11 cellular contexts compared by ENCODE assay signal in the genomic region with DNA sequence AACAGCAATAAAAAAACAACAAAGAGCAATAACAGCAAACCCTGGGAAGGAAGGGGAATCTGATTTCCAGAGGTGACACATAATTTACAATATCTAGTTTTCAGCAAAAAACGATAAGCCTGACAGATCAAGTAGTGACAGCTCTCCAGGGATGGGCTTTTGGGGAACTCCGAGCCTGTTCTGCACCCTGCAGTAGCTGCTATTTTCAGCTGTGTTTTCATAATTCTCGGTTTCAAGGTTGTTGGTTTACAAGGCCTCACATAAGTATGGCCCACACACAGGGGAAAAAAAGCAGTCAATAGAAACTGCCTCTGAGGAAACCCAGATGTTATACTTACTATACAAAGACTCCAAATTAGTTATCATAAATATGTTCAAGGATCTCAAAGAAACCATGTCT.
DNase-seq lines count a peak whose midpoint lies in the region; ATAC-seq, FAIRE-seq and TF ChIP-seq lines count a peak whose summit lies in the region.
"Had no signal": no experiment of that assay in that cellular context is flagged by ENCODE, and none has a peak within 500 bp of the region (broad histone marks: within the 10 kb centered on the region; RNA-seq: fewer than 3 reads in every experiment).

No MANE protein-coding gene starts in this region.

- peak overlapping the region; percentile 55 for H3K27ac Mint-ChIP-seq in activated CD4-positive, alpha-beta T cell treated with anti-CD3 and anti-CD28 coated beads for 36 hours

- RAD21 ChIA-PET in GM12878 (lab: Charles Lee; ENCODE audit: unreplicated experiment): no interaction called here

- TF ChIP-seq CTCF in GM12878 (IDR thresholded peaks at IDR 0.05 in 2 of 3, conservative IDR thresholded peaks at IDR 0.05 in 1 of 3; ENCODE audit: control insufficient read depth in 2 of 3, extremely low read depth in 1 of 3, insufficient read depth in 1 of 3, low read depth in 3 of 3, low read length in 3 of 3) (no peak), heart left ventricle (IDR thresholded peaks at IDR 0.05) (no peak)

- H3K4me1 Mint-ChIP-seq in activated CD4-positive, alpha-beta T cell treated with anti-CD3 and anti-CD28 coated beads for 36 hours: peaks cover 66% of the 10 kb centered on the region

- DNase-seq in activated CD4-positive, alpha-beta T cell treated with anti-CD3 and anti-CD28 coated beads for 36 hours: peak; percentile 48
- no peak for DNase-seq in activated CD4-positive, alpha-beta T cell treated with anti-CD3 and anti-CD28 coated beads, Interleukin-2, amount 50 U/mL, for 4 hours
- DNase-seq in GM12878 (ENCODE audit: low read depth, low spot score) (peak; percentile 62), NCI-H2227 (lab: John Stamatoyannopoulos, UW; ENCODE audit: unreplicated experiment) (no peak), heart left ventricle (no peak)
- DNase-seq: left cardiac atrium, T-cell, upper lobe of left lung had no signal

- CTCF ChIA-PET in activated CD4-positive, alpha-beta T cell treated with anti-CD3 and anti-CD28 coated beads for 36 hours (lab: Charles Lee): interaction anchor here (0.9 to 1.9 kb wide), 3 partner anchors 9 to 79 kb away, joined by 3 to 6 read pairs (median 3); no protein-coding TSS in a partner anchor
- CTCF ChIA-PET in GM12878 (lab: Yijun Ruan, JAX): interaction anchor here (2.1 kb wide), 1 partner anchor 15 kb away, joined by 4 read pairs; no protein-coding TSS in a partner anchor

- H3K36me3 Mint-ChIP-seq in activated CD4-positive, alpha-beta T cell treated with anti-CD3 and anti-CD28 coated beads for 36 hours (ENCODE audit: low read depth): peaks cover 14% of the 10 kb centered on the region

- no peak for TF ChIP-seq POLR2A in GM12878 (IDR thresholded peaks at IDR 0.05; ENCODE audit: low read depth, low read length)
- no peak for TF ChIP-seq POLR2A in heart left ventricle (IDR thresholded peaks at IDR 0.05)

- POLR2A ChIA-PET in activated CD4-positive, alpha-beta T cell treated with anti-CD3 and anti-CD28 coated beads for 36 hours (lab: Charles Lee): interaction anchor here (0.6 to 0.8 kb wide), 2 partner anchors 12 to 297 kb away, joined by 4 read pairs; no protein-coding TSS in a partner anchor
- POLR2A ChIA-PET in GM12878 (lab: Charles Lee): no interaction called here

- no peak overlapping the region for H3K27ac ChIP-seq in GM12878 (ENCODE audit: control insufficient read depth, insufficient read depth)
- H3K27ac ChIP-seq in heart left ventricle: no peak overlapping the region
- H3K27ac ChIP-seq: upper lobe of left lung had no signal

- no peak overlapping the region for H3K9ac ChIP-seq in GM12878 (ENCODE audit: control insufficient read depth, insufficient read depth, low read length)

- 0% methylated on average over 3 of the region's 3 CpGs for WGBS in GM12878 (ENCODE audit: insufficient coverage, insufficient replicate concordance, low lambda C conversion rate, missing lambda C conversion rate)
- WGBS in heart left ventricle, 4 donors: 73 to 82% (median 73%) methylated on average over 3 of the region's 3 CpGs

- peak overlapping the region; percentile 77 for H3K4me2 ChIP-seq in GM12878 (ENCODE audit: control insufficient read depth, insufficient read depth)

- no peak for TF ChIP-seq RAD21 in GM12878 (IDR thresholded peaks at IDR 0.05; ENCODE audit: insufficient read depth, low read depth, low read length)

- intact Hi-C loops in activated CD4-positive, alpha-beta T cell treated with anti-CD3 and anti-CD28 coated beads for 36 hours (cut with DNase I, micrococcal nuclease): loop anchor here in 1 of 2 experiments (5.0 kb wide), 1 partner anchor 218 kb away; no protein-coding TSS in a partner anchor
- intact Hi-C loops in GM12878 (cut with micrococcal nuclease; ENCODE audit: unreplicated experiment) (no loop called here), heart left ventricle (cut with DNase I) (loop anchor here in 1 of 10 donors (10.0 kb wide), 1 partner anchor 95 kb away; the partner anchor contains the start of gene CD28)

- ATAC-seq in activated CD4-positive, alpha-beta T cell treated with anti-CD3 and anti-CD28 coated beads for 36 hours: peak; percentile 45
- peak; percentile 96 for ATAC-seq in GM21381 (IDR thresholded peaks at IDR 0.05; ENCODE audit: unreplicated experiment)
- peak; percentile 90 for ATAC-seq in HG03135 (IDR thresholded peaks at IDR 0.05; ENCODE audit: unreplicated experiment)
- peak; percentile 97 for ATAC-seq in GM12878
- ATAC-seq in SK-N-SH treated with all-trans-retinoic acid at 6 μM for 48 hours: no peak
- no peak for ATAC-seq in heart left ventricle
- ATAC-seq: left cardiac atrium, T-cell had no signal

- H3K9me3 ChIP-seq in GM12878 (replicated peaks; ENCODE audit: control insufficient read depth, insufficient read depth, low read length) (peaks cover 4% of the 10 kb centered on the region; the same call in 2 of the 3 replicates), heart left ventricle (peaks cover 0 to 22% (median 0%) of the 10 kb centered on the region in 12 donors)

- peak; percentile 97 for FAIRE-seq in GM12878 (lab: Jason Lieb, UNC)

- H3K4me3 ChIP-seq in GM12878: no peak overlapping the region
- H3K4me3 ChIP-seq in heart left ventricle: no peak overlapping the region
- H3K4me3 ChIP-seq: upper lobe of left lung had no signal

- H3K9me3 Mint-ChIP-seq in activated CD4-positive, alpha-beta T cell treated with anti-CD3 and anti-CD28 coated beads for 36 hours (ENCODE audit: low read depth): peaks cover 13% of the 10 kb centered on the region

- peaks cover 20% of the 10 kb centered on the region for H3K4me1 ChIP-seq in GM12878 (ENCODE audit: control insufficient read depth, insufficient read depth, low read length)
- peaks cover 0 to 27% (median 0%) of the 10 kb centered on the region in 12 donors for H3K4me1 ChIP-seq in heart left ventricle

- H3K27me3 Mint-ChIP-seq in activated CD4-positive, alpha-beta T cell treated with anti-CD3 and anti-CD28 coated beads for 36 hours: no peaks in the 10 kb centered on the region
- H3K27me3 Mint-ChIP-seq: T-cell had no signal

- BruUV-seq in GM12878 (replicated peaks; lab: Mats Ljungman, UMichigan): no TSS peak

- H3K4me3 Mint-ChIP-seq in activated CD4-positive, alpha-beta T cell treated with anti-CD3 and anti-CD28 coated beads for 36 hours: no peak overlapping the region
- H3K4me3 Mint-ChIP-seq: T-cell had no signal

- no peaks in the 10 kb centered on the region for H4K20me1 ChIP-seq in GM12878 (ENCODE audit: control insufficient read depth, insufficient read depth)

- in situ Hi-C loops in GM12878 (cut with MboI): loop anchor here (25.0 kb wide), 2 partner anchors 563 to 1213 kb away; partner anchors contain the start of gene CYP20A1

- no peak overlapping the region for H2AFZ ChIP-seq in GM12878 (ENCODE audit: control insufficient read depth, low read depth, low read length)

- TF ChIP-seq EP300 in GM12878 (IDR thresholded peaks at IDR 0.05; ENCODE audit: borderline replicate concordance in 1 of 2, control insufficient read depth in 1 of 2, low read depth in 2 of 2, low read length in 2 of 2): peak in 1 of 2 experiments; percentile 52; a peak in 2 of 4 replicates

- H3K36me3 ChIP-seq in GM12878 (ENCODE audit: control insufficient read depth in 2 of 2, insufficient read depth in 2 of 2, low read length in 1 of 2) (no peaks in the 10 kb centered on the region), heart left ventricle (no peaks in the 10 kb centered on the region)
- H3K36me3 ChIP-seq: upper lobe of left lung had no signal

- SMC1A ChIA-PET in GM12878 (lab: Charles Lee; ENCODE audit: uncharacterized antibody, unreplicated experiment): interaction anchor here (1.0 to 1.8 kb wide), 3 partner anchors 14 to 107 kb away, joined by 4 to 5 read pairs (median 4); no protein-coding TSS in a partner anchor

- H3K27me3 ChIP-seq in GM12878 (replicated peaks in 1 of 2; ENCODE audit: control insufficient read depth in 2 of 2, insufficient read depth in 2 of 2, low read length in 1 of 2) (no peaks in the 10 kb centered on the region; a peak in 1 of 4 replicates), heart left ventricle (no peaks in the 10 kb centered on the region)
- H3K27me3 ChIP-seq: upper lobe of left lung had no signal

- H3K79me2 ChIP-seq in GM12878 (ENCODE audit: control insufficient read depth, insufficient read depth, low read length): no peaks in the 10 kb centered on the region

TF ChIP-seq in GM12878, 131 proteins besides CTCF, POLR2A, EP300 and RAD21 (continues in another document):
- no peak for TF ChIP-seq EZH2 (IDR thresholded peaks at IDR 0.05; ENCODE audit: borderline replicate concordance, control insufficient read depth, low read depth, low read length)
- no peak for TF ChIP-seq EGR1 (IDR thresholded peaks at IDR 0.05; ENCODE audit: borderline replicate concordance in 1 of 2, low read depth in 2 of 2, low read length in 2 of 2)

TF ChIP-seq in SK-N-SH treated with all-trans-retinoic acid at 6 μM for 48 hours, 23 proteins besides CTCF, POLR2A, EP300 and RAD21 (continues in another document):
- TF ChIP-seq ZNF8 (CRISPR knock-in tag; IDR thresholded peaks at IDR 0.05) (no peak), CSDC2 (CRISPR knock-in tag; IDR thresholded peaks at IDR 0.05) (no peak), CSRNP3 (CRISPR knock-in tag; IDR thresholded peaks at IDR 0.05) (no peak), GLIS3 (CRISPR knock-in tag; IDR thresholded peaks at IDR 0.05) (no peak), TCF4 (CRISPR knock-in tag; IDR thresholded peaks at IDR 0.05; ENCODE audit: borderline replicate concordance) (no peak), ZFP3 (CRISPR knock-in tag; IDR thresholded peaks at IDR 0.05) (no peak)

Comparison
In these comparisons a context has a peak if more than half of its experiments do, and no peak if none do; other contexts are left out.
1. DNase-seq: peak in activated CD4-positive, alpha-beta T cell treated with anti-CD3 and anti-CD28 coated beads for 36 hours (single experiment) and GM12878 (single experiment); none in activated CD4-positive, alpha-beta T cell treated with anti-CD3 and anti-CD28 coated beads, Interleukin-2, amount 50 U/mL, for 4 hours (0 of 2), NCI-H2227 (single experiment) and heart left ventricle (0 of 5).
2. ATAC-seq: peak in activated CD4-positive, alpha-beta T cell treated with anti-CD3 and anti-CD28 coated beads for 36 hours (single experiment), GM21381 (single experiment), HG03135 (single experiment) and GM12878 (single experiment); none in SK-N-SH treated with all-trans-retinoic acid at 6 μM for 48 hours (single experiment) and heart left ventricle (0 of 4).